Comparison of ENCODE assay signal across 1 cellular context in the genomic region with DNA sequence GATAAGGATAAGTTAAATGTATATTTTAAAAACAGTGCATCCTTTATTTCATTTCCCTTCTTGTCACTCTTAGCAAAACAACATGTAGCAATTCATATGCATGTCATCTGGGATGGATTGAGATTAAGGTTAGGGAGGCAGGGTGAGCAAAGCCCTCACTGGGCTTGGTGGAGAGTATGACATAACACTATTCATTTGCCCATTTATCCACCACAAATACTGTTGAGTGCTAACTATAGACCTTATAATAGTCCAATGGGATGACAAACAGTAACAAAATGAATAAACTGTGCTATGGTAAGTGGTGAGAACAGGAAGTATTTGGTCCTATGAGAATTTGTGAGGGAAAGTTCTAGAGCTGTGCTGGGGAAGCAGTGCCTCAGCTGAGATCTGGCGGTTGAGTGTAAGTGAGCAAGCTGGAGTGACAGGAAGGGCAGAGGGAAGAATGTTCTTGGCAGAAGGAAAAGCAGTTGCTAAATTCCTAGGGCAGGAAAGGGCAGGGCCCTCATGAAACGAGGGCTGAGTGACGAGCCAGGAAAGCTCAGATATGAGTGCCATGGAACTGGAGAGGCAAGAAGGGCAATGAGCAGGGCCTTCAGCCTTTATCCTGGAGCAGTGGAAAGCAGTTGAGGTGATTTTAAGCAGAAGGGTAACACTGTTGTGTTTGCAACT.
TF ChIP-seq lines count a peak whose summit lies in the region.

No MANE protein-coding gene starts in this region.

TF ChIP-seq in GM12878, 131 proteins besides CTCF, POLR2A, EP300 and RAD21 (continued from another document):
- TF ChIP-seq, protein P1, sequence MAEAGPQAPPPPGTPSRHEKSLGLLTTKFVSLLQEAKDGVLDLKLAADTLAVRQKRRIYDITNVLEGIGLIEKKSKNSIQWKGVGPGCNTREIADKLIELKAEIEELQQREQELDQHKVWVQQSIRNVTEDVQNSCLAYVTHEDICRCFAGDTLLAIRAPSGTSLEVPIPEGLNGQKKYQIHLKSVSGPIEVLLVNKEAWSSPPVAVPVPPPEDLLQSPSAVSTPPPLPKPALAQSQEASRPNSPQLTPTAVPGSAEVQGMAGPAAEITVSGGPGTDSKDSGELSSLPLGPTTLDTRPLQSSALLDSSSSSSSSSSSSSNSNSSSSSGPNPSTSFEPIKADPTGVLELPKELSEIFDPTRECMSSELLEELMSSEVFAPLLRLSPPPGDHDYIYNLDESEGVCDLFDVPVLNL (IDR thresholded peaks at IDR 0.05; ENCODE audit: low read depth, low read length), result no peak
- TF ChIP-seq POU2F2 (IDR thresholded peaks at IDR 0.05; ENCODE audit: borderline replicate concordance, low read depth, low read length) (no peak), CREB1 (IDR thresholded peaks at IDR 0.05; ENCODE audit: low read depth) (no peak)
